ENCODE assay signal across 8 cellular contexts in genomic region chr15:41790756-41791546, GRCh38. TPM values are rescaled to one million over a fixed set of nuclear protein-coding genes. Genes with fewer than 3 reads are reported as not detected.
A peak's percentile ranks its signal among the peaks of the same experiment; 100 is the strongest.
DNase-seq lines count a peak whose midpoint lies in the region; ATAC-seq and TF ChIP-seq lines count a peak whose summit lies in the region.

No MANE protein-coding gene starts in this region.

- H3K27ac Mint-ChIP-seq in activated CD8-positive, alpha-beta memory T cell treated with anti-CD3 and anti-CD28 coated beads, Interleukin-2, amount 10 ng/mL, durations not matched to agents 7 days and 5 days, result peak overlapping the region; percentile 71
- peak overlapping the region; percentile 2 for H3K27ac Mint-ChIP-seq in activated naive CD8-positive, alpha-beta T cell
- peak overlapping the region; percentile 47 to 90 (median 84) for H3K27ac Mint-ChIP-seq in immature natural killer cell

- CTCF ChIA-PET in activated CD8-positive, alpha-beta memory T cell treated with anti-CD3 and anti-CD28 coated beads, Interleukin-2, amount 10 ng/mL, durations not matched to agents 7 days and 5 days (lab: Charles Lee), result interaction anchor here (0.6 to 9.4 kb wide), 5 partner anchors 11 to 134 kb away, joined by 3 to 98 read pairs (median 5); partner anchors contain the start of gene MAPKBP1

- ATAC-seq in activated CD8-positive, alpha-beta memory T cell treated with anti-CD3 and anti-CD28 coated beads, Interleukin-2, amount 10 ng/mL, durations not matched to agents 7 days and 5 days, result peak; percentile 79

- H3K27ac ChIP-seq in thyroid gland, result peak overlapping the region; percentile 71 to 86 (median 80)

- no peak for DNase-seq in activated CD8-positive, alpha-beta memory T cell treated with anti-CD3 and anti-CD28 coated beads, Interleukin-2, amount 10 ng/mL, durations not matched to agents 7 days and 5 days
- DNase-seq in activated CD8-positive, alpha-beta memory T cell treated with anti-CD3 and anti-CD28 coated beads for 24 hours, result no peak
- DNase-seq in immature natural killer cell (peak in 1 of 3 donors; percentile 9), thyroid gland (peak in 1 of 2 donors; percentile 56), Kasumi-1 (lab: John Stamatoyannopoulos, UW) (no peak), medulla oblongata (ENCODE audit: extremely low spot score) (no peak), T-helper 9 cell (no peak)

- TF ChIP-seq POLR2A in thyroid gland (IDR thresholded peaks at IDR 0.05), result no peak

- no peaks in the 10 kb centered on the region for H3K27me3 ChIP-seq in thyroid gland

- H3K9me3 Mint-ChIP-seq in activated CD8-positive, alpha-beta memory T cell treated with anti-CD3 and anti-CD28 coated beads, Interleukin-2, amount 10 ng/mL, durations not matched to agents 7 days and 5 days (ENCODE audit: low read depth), result no peaks in the 10 kb centered on the region
- H3K9me3 Mint-ChIP-seq in activated naive CD8-positive, alpha-beta T cell (ENCODE audit: low read depth), result no peaks in the 10 kb centered on the region
- no peaks in the 10 kb centered on the region for H3K9me3 Mint-ChIP-seq in immature natural killer cell

- H3K4me1 ChIP-seq in thyroid gland, result peaks cover 31 to 54% of the 10 kb centered on the region in 2 donors

- H3K36me3 ChIP-seq in thyroid gland, result no peaks in the 10 kb centered on the region

- H3K36me3 Mint-ChIP-seq in activated CD8-positive, alpha-beta memory T cell treated with anti-CD3 and anti-CD28 coated beads, Interleukin-2, amount 10 ng/mL, durations not matched to agents 7 days and 5 days, result peaks cover 2% of the 10 kb centered on the region
- no peaks in the 10 kb centered on the region for H3K36me3 Mint-ChIP-seq in activated naive CD8-positive, alpha-beta T cell
- H3K36me3 Mint-ChIP-seq in immature natural killer cell, result no peaks in the 10 kb centered on the region

- no peaks in the 10 kb centered on the region for H3K27me3 Mint-ChIP-seq in activated CD8-positive, alpha-beta memory T cell treated with anti-CD3 and anti-CD28 coated beads, Interleukin-2, amount 10 ng/mL, durations not matched to agents 7 days and 5 days
- H3K27me3 Mint-ChIP-seq in activated naive CD8-positive, alpha-beta T cell, result no peaks in the 10 kb centered on the region
- H3K27me3 Mint-ChIP-seq in immature natural killer cell (ENCODE audit: low read depth in 3 of 3), result peaks cover 0 to 1% (median 0%) of the 10 kb centered on the region in 3 donors

- WGBS in thyroid gland, 2 donors, result 26 to 41% methylated on average over 3 to 5 of the region's 5 CpGs

- H3K4me3 ChIP-seq in thyroid gland (replicated peaks in 1 of 3), result no peak overlapping the region

- peak overlapping the region; percentile 18 for H3K4me3 Mint-ChIP-seq in activated CD8-positive, alpha-beta memory T cell treated with anti-CD3 and anti-CD28 coated beads, Interleukin-2, amount 10 ng/mL, durations not matched to agents 7 days and 5 days
- no peak overlapping the region for H3K4me3 Mint-ChIP-seq in activated naive CD8-positive, alpha-beta T cell
- H3K4me3 Mint-ChIP-seq in immature natural killer cell, result peak overlapping the region; percentile 55 to 78 (median 70)

- TF ChIP-seq CTCF in thyroid gland (IDR thresholded peaks at IDR 0.05), result no peak

- intact Hi-C loops in thyroid gland (cut with DNase I), result no loop called here

- H3K4me1 Mint-ChIP-seq in activated CD8-positive, alpha-beta memory T cell treated with anti-CD3 and anti-CD28 coated beads, Interleukin-2, amount 10 ng/mL, durations not matched to agents 7 days and 5 days, result peaks cover 34% of the 10 kb centered on the region
- peaks cover 54% of the 10 kb centered on the region for H3K4me1 Mint-ChIP-seq in activated naive CD8-positive, alpha-beta T cell (ENCODE audit: low read depth)
- H3K4me1 Mint-ChIP-seq in immature natural killer cell, result peaks cover 47 to 59% of the 10 kb centered on the region in 2 donors

- no peaks in the 10 kb centered on the region for H3K9me3 ChIP-seq in thyroid gland

RNA-seq across cellular contexts. Expression of gene MAPKBP1, which starts 16.7 kb away (rescaled TPM):
- 10 to 100 TPM; 24.7 to 33.1 TPM for total RNA-seq in activated CD8-positive, alpha-beta memory T cell treated with anti-CD3 and anti-CD28 coated beads, Interleukin-2, amount 10 ng/mL, durations not matched to agents 7 days and 5 days
- polyA plus RNA-seq in immature natural killer cell, result 1 to 10 TPM; 1.8 to 7.2 (median 3.6) TPM
- 10 to 100 TPM; 25.4 to 40.5 (median 33.6) TPM for total RNA-seq in thyroid gland

RNA-seq across cellular contexts. Expression of gene JMJD7, which starts 36.9 kb away (rescaled TPM):
- 10 to 100 TPM; 12.0 to 21.9 TPM for total RNA-seq in activated CD8-positive, alpha-beta memory T cell treated with anti-CD3 and anti-CD28 coated beads, Interleukin-2, amount 10 ng/mL, durations not matched to agents 7 days and 5 days
- polyA plus RNA-seq in immature natural killer cell, result 10 to 100 TPM; 20.6 to 57.4 (median 23.6) TPM
- total RNA-seq in thyroid gland, result 10 to 100 TPM; 18.8 to 36.6 (median 28.3) TPM

RNA-seq across cellular contexts. Expression of gene PLA2G4B, which starts 47.7 kb away (rescaled TPM):
- 1 to 10 TPM; 2.8 to 7.7 TPM for total RNA-seq in activated CD8-positive, alpha-beta memory T cell treated with anti-CD3 and anti-CD28 coated beads, Interleukin-2, amount 10 ng/mL, durations not matched to agents 7 days and 5 days
- polyA plus RNA-seq in immature natural killer cell, result 1 to 10 TPM in 2 of 3 donors, not detected in 1; 1.1 to 2.7 TPM
- total RNA-seq in thyroid gland, result 10 to 100 TPM in 1 of 4 donors, 1 to 10 TPM in 3; 6.2 to 13.0 (median 8.6) TPM

Comparison
In these comparisons a context has a peak if more than half of its experiments do, and no peak if none do; other contexts are left out.
1. H3K27ac Mint-ChIP-seq: peak in every context shown above with its lines; median percentile 84 in immature natural killer cell; 71 in activated CD8-positive, alpha-beta memory T cell treated with anti-CD3 and anti-CD28 coated beads, Interleukin-2, amount 10 ng/mL, durations not matched to agents 7 days and 5 days; 2 in activated naive CD8-positive, alpha-beta T cell.